ENCODE assay signal across 15 cellular contexts in genomic region chr18:80190311-80190710, GRCh38. TPM values are rescaled to one million over a fixed set of nuclear protein-coding genes. Genes with fewer than 3 reads are reported as not detected.
DNase-seq lines count a peak whose midpoint lies in the region; TF ChIP-seq lines count a peak whose summit lies in the region.
"Had no signal": no experiment of that assay in that cellular context is flagged by ENCODE, and none has a peak within 500 bp of the region (broad histone marks: within the 10 kb centered on the region; RNA-seq: fewer than 3 reads in every experiment).

No MANE protein-coding gene starts in this region.

- H3K27ac ChIP-seq in RWPE1 (peak overlapping the region; percentile 5; the same call in 1 of the 2 replicates), neuronal stem cell (replicated peaks; ENCODE audit: low read length) (no peak overlapping the region), prostate gland (no peak overlapping the region)
- H3K27ac ChIP-seq: A549, C4-2B had no signal

- H2AK5ac ChIP-seq in neuronal stem cell (ENCODE audit: low read depth, low read length), result no peak overlapping the region

- H2BK120ac ChIP-seq in neuronal stem cell (ENCODE audit: low read depth, low read length), result no peak overlapping the region

- no peak for TF ChIP-seq POLR2A in prostate gland (IDR thresholded peaks at IDR 0.05)

- no peak overlapping the region for H3K14ac ChIP-seq in neuronal stem cell (ENCODE audit: low read length)

- TF ChIP-seq CTCF in RWPE1 (conservative IDR thresholded peaks at IDR 0.05; ENCODE audit: low read depth) (no peak), prostate gland (IDR thresholded peaks at IDR 0.05) (no peak)

- CTCF ChIA-PET in RWPE1 (lab: Yijun Ruan, JAX), result no interaction called here

- H3K9me3 ChIP-seq in neuronal stem cell (replicated peaks in 1 of 2; ENCODE audit: control insufficient read depth in 2 of 2, insufficient read depth in 1 of 2, low read depth in 1 of 2, low read length in 2 of 2) (peaks cover 0 to 5% of the 10 kb centered on the region in 2 donors), prostate gland (no peaks in the 10 kb centered on the region)
- H3K9me3 ChIP-seq: A549, BE2C, HAP-1 had no signal

- no peak overlapping the region for H4K8ac ChIP-seq in neuronal stem cell (ENCODE audit: low read depth, low read length)

- H2BK5ac ChIP-seq in neuronal stem cell (ENCODE audit: low read length), result no peak overlapping the region

- H3K79me1 ChIP-seq in neuronal stem cell (ENCODE audit: low read depth, low read length), result peaks cover 13% of the 10 kb centered on the region

- H3K36me3 ChIP-seq in H7 (replicated peaks; ENCODE audit: control insufficient read depth, insufficient read depth, low read length), result no peaks in the 10 kb centered on the region
- H3K36me3 ChIP-seq in neuronal stem cell (replicated peaks in 1 of 2; ENCODE audit: control insufficient read depth in 2 of 2, insufficient read depth in 2 of 2, low read length in 2 of 2), result peaks cover 7 to 46% of the 10 kb centered on the region in 2 donors
- no peaks in the 10 kb centered on the region for H3K36me3 ChIP-seq in prostate gland
- H3K36me3 ChIP-seq: BE2C, HAP-1 had no signal

- H3K4me3 ChIP-seq in H7 (ENCODE audit: insufficient read depth, low read depth, low read length), result no peak overlapping the region
- H3K4me3 ChIP-seq in neuronal stem cell (ENCODE audit: low read length in 2 of 2), result no peak overlapping the region
- no peak overlapping the region for H3K4me3 ChIP-seq in prostate gland
- H3K4me3 ChIP-seq: A549, GM23338, HAP-1 had no signal

- H3K27me3 ChIP-seq in H7 (ENCODE audit: control insufficient read depth, insufficient read depth, low read length) (no peaks in the 10 kb centered on the region), neuronal stem cell (ENCODE audit: control insufficient read depth in 3 of 3, insufficient read depth in 3 of 3, low read depth in 1 of 3, low read length in 3 of 3) (no peaks in the 10 kb centered on the region), prostate gland (replicated peaks; ENCODE audit: insufficient read depth) (no peaks in the 10 kb centered on the region)
- H3K27me3 ChIP-seq: BE2C had no signal

- H3K4me1 ChIP-seq in neuronal stem cell (ENCODE audit: control insufficient read depth in 2 of 2, insufficient read depth in 1 of 2, low read depth in 1 of 2, low read length in 2 of 2) (peaks cover 0 to 4% of the 10 kb centered on the region in 2 donors), prostate gland (replicated peaks) (no peaks in the 10 kb centered on the region)
- H3K4me1 ChIP-seq: A549, BE2C, HAP-1 had no signal

- no peak overlapping the region for H3K9ac ChIP-seq in neuronal stem cell (ENCODE audit: low read depth, low read length, poor library complexity)

- POLR2A ChIA-PET in RWPE1 (lab: Yijun Ruan, JAX; ENCODE audit: low non-redundant PET), result no interaction called here

- no peak overlapping the region for H2AFZ ChIP-seq in neuronal stem cell (ENCODE audit: low read length)
- H2AFZ ChIP-seq: GM23338 had no signal

- intact Hi-C loops in prostate gland (cut with DNase I), result no loop called here

- no peak overlapping the region for H3K4me2 ChIP-seq in neuronal stem cell (ENCODE audit: insufficient read depth, low read length, poor library complexity, severe bottlenecking)
- H3K4me2 ChIP-seq: A549, GM23338 had no signal

- no CpG with 5 or more reads among the region's 5 CpGs for WGBS in neuronal stem cell (ENCODE audit: extremely low coverage in 2 of 2, insufficient read length in 2 of 2, insufficient replicate concordance in 1 of 2), 2 donors
- WGBS in prostate gland, result 83% methylated on average over 5 of the region's 5 CpGs

- no peak overlapping the region for H2BK15ac ChIP-seq in neuronal stem cell (ENCODE audit: low read length)

- H3K4ac ChIP-seq in neuronal stem cell (ENCODE audit: low read length), result no peak overlapping the region

- H4K91ac ChIP-seq in neuronal stem cell (ENCODE audit: low read depth, low read length, poor library complexity), result no peak overlapping the region

- peak; percentile 41 for DNase-seq in H7
- DNase-seq in RWPE1 (ENCODE audit: low spot score), result no peak
- DNase-seq in neuronal stem cell (ENCODE audit: low spot score), result no peak
- peak; percentile 42 for DNase-seq in ureter (ENCODE audit: low spot score)
- no peak for DNase-seq in prostate gland (ENCODE audit: low spot score)
- no peak for DNase-seq in NCI-H774 (lab: John Stamatoyannopoulos, UW)
- no peak for DNase-seq in GOT3 (lab: John Stamatoyannopoulos, UW)
- DNase-seq: BE2C; CD4-positive, alpha-beta memory T cell; DMS79 treated with DMSO at 0.1 percent for 48 hours; EL had no signal

- H2BK12ac ChIP-seq in neuronal stem cell (ENCODE audit: low read length), result no peak overlapping the region

- peak overlapping the region; percentile 66 for H3K23ac ChIP-seq in neuronal stem cell (ENCODE audit: low read depth, low read length, poor library complexity)

- no peak overlapping the region for H3K18ac ChIP-seq in neuronal stem cell (ENCODE audit: low read length)

RNA-seq across cellular contexts. Expression of gene PARD6G, which starts 57.0 kb away (rescaled TPM):
- total RNA-seq in H7 (2014; rRNA removed; shearing (Covaris generic)), result 4.4 and 6.3 TPM in 2 replicates
- 24.1 TPM for polyA plus RNA-seq in neuronal stem cell (2013, experiment 1 of 2)
- polyA plus RNA-seq in neuronal stem cell (2013, experiment 2 of 2), result 23.1 TPM
- 26.4 TPM for total RNA-seq in ureter
- 10 to 100 TPM; 12.3 to 18.7 TPM for total RNA-seq in prostate gland

Comparison
In these comparisons a context has a peak if more than half of its experiments do, and no peak if none do; other contexts are left out.
1. DNase-seq: peak in H7 (single experiment) and ureter (single experiment); none in RWPE1 (single experiment), neuronal stem cell (single experiment), prostate gland (single experiment), NCI-H774 (single experiment) and GOT3 (single experiment).